In the genomic region with DNA sequence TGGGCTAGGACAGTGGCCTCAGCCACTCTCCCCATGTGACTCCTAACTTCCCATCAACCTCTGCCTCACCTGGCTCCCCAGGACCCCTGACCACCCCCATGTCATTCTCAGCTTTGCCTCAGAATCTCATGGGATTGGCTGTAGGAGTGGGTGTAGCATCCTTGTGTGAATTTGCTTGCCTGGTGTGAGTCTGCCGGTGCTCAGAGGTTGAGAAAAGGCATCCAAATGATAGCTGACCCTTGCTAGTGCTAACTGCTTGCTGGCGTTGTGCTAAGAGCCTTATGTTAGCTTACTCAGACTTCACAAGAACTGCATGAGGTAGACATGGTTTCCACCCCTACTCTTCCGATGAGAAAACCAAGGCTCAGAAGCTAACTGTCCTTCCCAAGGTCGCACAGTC, we compare ENCODE assay signal across 25 cellular contexts.
"Had no signal": no experiment of that assay in that cellular context is flagged by ENCODE, and none has a peak within 500 bp of the region (broad histone marks: within the 10 kb centered on the region; RNA-seq: fewer than 3 reads in every experiment).

No MANE protein-coding gene starts in this region.

- FAIRE-seq: small intestine, urothelium cell line had no signal

- H3K9ac ChIP-seq: parathyroid adenoma had no signal

- H3K27ac ChIP-seq: ovary, parathyroid adenoma, psoas muscle, right lobe of liver, sigmoid colon, thoracic aorta, thyroid gland, tibial nerve, upper lobe of left lung had no signal

- H3K4me3 ChIP-seq: ovary, psoas muscle, right lobe of liver, sigmoid colon, thoracic aorta, thyroid gland, tibial nerve, upper lobe of left lung, vagina had no signal

- H3K79me2 ChIP-seq: parathyroid adenoma had no signal

- H3K27me3 ChIP-seq: ovary, right lobe of liver, sigmoid colon, thyroid gland, upper lobe of left lung, vagina had no signal

- H3K4me1 ChIP-seq: parathyroid adenoma, psoas muscle, right lobe of liver, tibial nerve, upper lobe of left lung had no signal

- ATAC-seq: naive thymus-derived CD8-positive, alpha-beta T cell; psoas muscle; right cardiac atrium; right lobe of liver; stimulated activated naive CD8-positive, alpha-beta T cell treated with anti-CD3 and anti-CD28 coated beads, Interleukin-15, amount 100 ng/mL, for 72 hours; stimulated activated naive CD8-positive, alpha-beta T cell treated with anti-CD3 and anti-CD28 coated beads, Interleukin-15, Interleukin-2, amounts not matched to agents 100 U/mL and 50 U/mL, for 24 hours had no signal

- DNase-seq: naive B cell; naive thymus-derived CD8-positive, alpha-beta T cell; nephron progenitor cell; ovary; right lobe of liver; sigmoid colon; small intestine; stimulated activated CD4-positive, alpha-beta T cell treated with anti-CD3 and anti-CD28 coated beads, Interleukin-15, amount 100 ng/mL, for 24 hours; stimulated activated CD4-positive, alpha-beta T cell treated with anti-CD3 and anti-CD28 coated beads, Interleukin-2, amount 100 ng/mL, for 24 hours; stimulated activated CD4-positive, alpha-beta T cell treated with anti-CD3 and anti-CD28 coated beads, Interleukin-2, amount 100 ng/mL, for 48 hours; stimulated activated CD4-positive, alpha-beta T cell treated with anti-CD3 and anti-CD28 coated beads, Interleukin-4, amount 100 ng/mL, for 4 hours; stimulated activated CD8-positive, alpha-beta memory T cell treated with anti-CD3 and anti-CD28 coated beads, Interleukin-4, amount 100 ng/mL, for 48 hours; stimulated activated naive CD4-positive, alpha-beta T cell; stimulated activated naive CD8-positive, alpha-beta T cell treated with anti-CD3 and anti-CD28 coated beads, Interleukin-15, amount 100 ng/mL, for 72 hours; stimulated activated naive CD8-positive, alpha-beta T cell treated with anti-CD3 and anti-CD28 coated beads, Interleukin-15, Interleukin-2, amounts not matched to agents 100 U/mL and 50 U/mL, for 24 hours; thyroid gland; trophoblast cell; upper lobe of left lung had no signal

- H3K36me3 ChIP-seq: ovary, right lobe of liver, sigmoid colon, thoracic aorta, thyroid gland, tibial nerve, upper lobe of left lung, vagina had no signal

- H2AFZ ChIP-seq: parathyroid adenoma had no signal

- H3K9me3 ChIP-seq: ovary, psoas muscle, right lobe of liver, sigmoid colon, thoracic aorta, thyroid gland, tibial nerve, upper lobe of left lung, vagina had no signal
